36 cellular contexts compared by ENCODE assay signal in genomic region chr12:16849473-16849872, GRCh38.
"Had no signal": no experiment of that assay in that cellular context is flagged by ENCODE, and none has a peak within 500 bp of the region (broad histone marks: within the 10 kb centered on the region; RNA-seq: fewer than 3 reads in every experiment).

No MANE protein-coding gene starts in this region.

- H3K27ac Mint-ChIP-seq: activated naive CD4-positive, alpha-beta T cell treated with anti-CD3 and anti-CD28 coated beads, Interleukin-2, amount 10 ng/mL, durations not matched to agents 7 days and 5 days; activated naive CD4-positive, alpha-beta T cell treated with anti-CD3 and anti-CD28 coated beads, Interleukin-2, amount 50 U/mL, for 24 hours; activated naive CD8-positive, alpha-beta T cell; activated naive CD8-positive, alpha-beta T cell treated with anti-CD3 and anti-CD28 coated beads for 36 hours; activated naive CD8-positive, alpha-beta T cell treated with anti-CD3 and anti-CD28 coated beads, Interleukin-2, amount 10 ng/mL, durations not matched to agents 7 days and 5 days; activated naive CD8-positive, alpha-beta T cell treated with anti-CD3 and anti-CD28 coated beads, Interleukin-2, amount 50 U/mL, for 24 hours; activated T-cell treated with anti-CD3 and anti-CD28 coated beads, Interleukin-2, amount 50 U/mL, for 24 hours; activated T-cell treated with anti-CD3 and anti-CD28 coated beads, Interleukin-2, amount 50 U/mL, for 72 hours; activated T-helper 1 cell treated with anti-CD3 and anti-CD28 coated beads, Interleukin-12 subunit alpha, Interleukin-12 subunit beta, Interleukin-2, Interleukin-4 antibody, amounts not matched to agents 30 ng/mL and 10 ng/mL and 1 ng/mL, durations not matched to agents 14 hours and 24 hours and 36 hours; activated T-helper 17 cell treated with anti-CD3 and anti-CD28 coated beads, Interleukin-2, amount 50 U/mL, for 72 hours; activated T-helper 2 cell treated with anti-CD3 and anti-CD28 coated beads, Interferon-gamma antibody, Interleukin-2, Interleukin-4, amounts not matched to agents 10 μg/mL and 5 μg/mL and 100 μg/mL, durations not matched to agents 14 hours and 24 hours and 36 hours; brain had no signal

- DNase-seq: activated effector memory CD4-positive, alpha-beta T cell treated with anti-CD3 and anti-CD28 coated beads, Interleukin-2, amount 50 U/mL, for 16 hours; activated effector memory CD4-positive, alpha-beta T cell treated with Interleukin-2 at 50 U/mL for 16 hours; activated gamma-delta T cell; activated gamma-delta T cell treated with Interleukin-2 at 50 U/mL for 16 hours; activated naive CD4-positive, alpha-beta T cell; activated naive CD4-positive, alpha-beta T cell treated with anti-CD3 and anti-CD28 coated beads, Interleukin-2, amount 10 ng/mL, durations not matched to agents 7 days and 5 days; activated naive CD4-positive, alpha-beta T cell treated with anti-CD3 and anti-CD28 coated beads, Interleukin-2, amount 50 U/mL, for 16 hours; activated naive CD4-positive, alpha-beta T cell treated with Interleukin-2 at 50 U/mL for 16 hours; activated naive CD8-positive, alpha-beta T cell treated with anti-CD3 and anti-CD28 coated beads for 36 hours; activated naive CD8-positive, alpha-beta T cell treated with anti-CD3 and anti-CD28 coated beads, Interleukin-2, amount 10 ng/mL, durations not matched to agents 7 days and 5 days; activated naive CD8-positive, alpha-beta T cell treated with anti-CD3 and anti-CD28 coated beads, Interleukin-2, amount 50 U/mL, for 24 hours; activated T-cell treated with anti-CD3 and anti-CD28 coated beads, Interleukin-2, amount 50 U/mL, for 24 hours; activated T-cell treated with anti-CD3 and anti-CD28 coated beads, Interleukin-2, amount 50 U/mL, for 4 hours; activated T-cell treated with anti-CD3 and anti-CD28 coated beads, Interleukin-2, amount 50 U/mL, for 48 hours; activated T-cell treated with anti-CD3 and anti-CD28 coated beads, Interleukin-2, amount 50 U/mL, for 72 hours; adrenal gland; amniotic stem cell; amygdala; anterior cingulate cortex; aorta; body of pancreas; brain microvascular endothelial cell; caudate nucleus; central memory CD4-positive, alpha-beta T cell; cerebellar nuclear complex; colonic mucosa had no signal

- H3K4me3 ChIP-seq: adrenal gland, ascending aorta, body of pancreas, breast epithelium, cardiac muscle cell, colonic mucosa had no signal

- H3K9me3 ChIP-seq: adrenal gland, ascending aorta, body of pancreas, breast epithelium, colonic mucosa had no signal

- H3K27me3 ChIP-seq: adrenal gland, ascending aorta, body of pancreas, brain microvascular endothelial cell, breast epithelium, cardiac muscle cell, colonic mucosa had no signal

- H3K4me3 Mint-ChIP-seq: activated naive CD4-positive, alpha-beta T cell treated with anti-CD3 and anti-CD28 coated beads, Interleukin-2, amount 10 ng/mL, durations not matched to agents 7 days and 5 days; activated naive CD4-positive, alpha-beta T cell treated with anti-CD3 and anti-CD28 coated beads, Interleukin-2, amount 50 U/mL, for 24 hours; activated naive CD8-positive, alpha-beta T cell; activated naive CD8-positive, alpha-beta T cell treated with anti-CD3 and anti-CD28 coated beads for 36 hours; activated naive CD8-positive, alpha-beta T cell treated with anti-CD3 and anti-CD28 coated beads, Interleukin-2, amount 10 ng/mL, durations not matched to agents 7 days and 5 days; activated naive CD8-positive, alpha-beta T cell treated with anti-CD3 and anti-CD28 coated beads, Interleukin-2, amount 50 U/mL, for 24 hours; activated T-cell treated with anti-CD3 and anti-CD28 coated beads, Interleukin-2, amount 50 U/mL, for 24 hours; activated T-cell treated with anti-CD3 and anti-CD28 coated beads, Interleukin-2, amount 50 U/mL, for 4 hours; activated T-cell treated with anti-CD3 and anti-CD28 coated beads, Interleukin-2, amount 50 U/mL, for 72 hours; activated T-helper 1 cell treated with anti-CD3 and anti-CD28 coated beads, Interleukin-12 subunit alpha, Interleukin-12 subunit beta, Interleukin-2, Interleukin-4 antibody, amounts not matched to agents 30 ng/mL and 10 ng/mL and 1 ng/mL, durations not matched to agents 14 hours and 24 hours and 36 hours; activated T-helper 17 cell treated with anti-CD3 and anti-CD28 coated beads, Interleukin-2, amount 50 U/mL, for 72 hours; brain; central memory CD8-positive, alpha-beta T cell had no signal

- H3K36me3 ChIP-seq: adrenal gland, ascending aorta, brain microvascular endothelial cell, breast epithelium, cardiac muscle cell, colonic mucosa had no signal

- H3K4me1 Mint-ChIP-seq: activated naive CD4-positive, alpha-beta T cell treated with anti-CD3 and anti-CD28 coated beads, Interleukin-2, amount 10 ng/mL, durations not matched to agents 7 days and 5 days; activated naive CD4-positive, alpha-beta T cell treated with anti-CD3 and anti-CD28 coated beads, Interleukin-2, amount 50 U/mL, for 24 hours; activated naive CD8-positive, alpha-beta T cell treated with anti-CD3 and anti-CD28 coated beads for 36 hours; activated naive CD8-positive, alpha-beta T cell treated with anti-CD3 and anti-CD28 coated beads, Interleukin-2, amount 10 ng/mL, durations not matched to agents 7 days and 5 days; activated naive CD8-positive, alpha-beta T cell treated with anti-CD3 and anti-CD28 coated beads, Interleukin-2, amount 50 U/mL, for 24 hours; activated T-helper 17 cell treated with anti-CD3 and anti-CD28 coated beads, Interleukin-2, amount 50 U/mL, for 72 hours; brain; central memory CD8-positive, alpha-beta T cell had no signal

- H3K27me3 Mint-ChIP-seq: activated naive CD4-positive, alpha-beta T cell treated with anti-CD3 and anti-CD28 coated beads, Interleukin-2, amount 10 ng/mL, durations not matched to agents 7 days and 5 days; activated naive CD4-positive, alpha-beta T cell treated with anti-CD3 and anti-CD28 coated beads, Interleukin-2, amount 50 U/mL, for 24 hours; activated naive CD8-positive, alpha-beta T cell; activated naive CD8-positive, alpha-beta T cell treated with anti-CD3 and anti-CD28 coated beads for 36 hours; activated naive CD8-positive, alpha-beta T cell treated with anti-CD3 and anti-CD28 coated beads, Interleukin-2, amount 10 ng/mL, durations not matched to agents 7 days and 5 days; activated naive CD8-positive, alpha-beta T cell treated with anti-CD3 and anti-CD28 coated beads, Interleukin-2, amount 50 U/mL, for 24 hours; activated T-cell treated with anti-CD3 and anti-CD28 coated beads, Interleukin-2, amount 50 U/mL, for 24 hours; activated T-helper 17 cell treated with anti-CD3 and anti-CD28 coated beads, Interleukin-2, amount 50 U/mL, for 72 hours; brain; central memory CD8-positive, alpha-beta T cell had no signal

- ATAC-seq: activated naive CD8-positive, alpha-beta T cell treated with anti-CD3 and anti-CD28 coated beads, Interleukin-2, amount 50 U/mL, for 24 hours; activated T-cell treated with anti-CD3 and anti-CD28 coated beads, Interleukin-2, amount 50 U/mL, for 4 hours; activated T-cell treated with anti-CD3 and anti-CD28 coated beads, Interleukin-2, amount 50 U/mL, for 72 hours; activated T-helper 17 cell treated with anti-CD3 and anti-CD28 coated beads, Interleukin-2, amount 50 U/mL, for 72 hours; body of pancreas had no signal

- H3K4me1 ChIP-seq: adrenal gland, ascending aorta, body of pancreas, breast epithelium, colonic mucosa had no signal

- H3K36me3 Mint-ChIP-seq: activated naive CD4-positive, alpha-beta T cell treated with anti-CD3 and anti-CD28 coated beads, Interleukin-2, amount 10 ng/mL, durations not matched to agents 7 days and 5 days; activated naive CD4-positive, alpha-beta T cell treated with anti-CD3 and anti-CD28 coated beads, Interleukin-2, amount 50 U/mL, for 24 hours; activated naive CD8-positive, alpha-beta T cell; activated naive CD8-positive, alpha-beta T cell treated with anti-CD3 and anti-CD28 coated beads for 36 hours; activated naive CD8-positive, alpha-beta T cell treated with anti-CD3 and anti-CD28 coated beads, Interleukin-2, amount 10 ng/mL, durations not matched to agents 7 days and 5 days; brain had no signal

- H3K27ac ChIP-seq: adrenal gland, ascending aorta, body of pancreas, brain microvascular endothelial cell, breast epithelium, cardiac muscle cell, colonic mucosa had no signal

- H3K9me3 Mint-ChIP-seq: activated naive CD8-positive, alpha-beta T cell treated with anti-CD3 and anti-CD28 coated beads, Interleukin-2, amount 10 ng/mL, durations not matched to agents 7 days and 5 days; activated naive CD8-positive, alpha-beta T cell treated with anti-CD3 and anti-CD28 coated beads, Interleukin-2, amount 50 U/mL, for 24 hours; activated T-helper 1 cell treated with anti-CD3 and anti-CD28 coated beads, Interleukin-12 subunit alpha, Interleukin-12 subunit beta, Interleukin-2, Interleukin-4 antibody, amounts not matched to agents 30 ng/mL and 10 ng/mL and 1 ng/mL, durations not matched to agents 14 hours and 24 hours and 36 hours had no signal
